8 cellular contexts compared by ENCODE assay signal in genomic region chr1:204246876-204247275, GRCh38. TPM values are rescaled to one million over a fixed set of nuclear protein-coding genes. Genes with fewer than 3 reads are reported as not detected.
"Had no signal": no experiment of that assay in that cellular context is flagged by ENCODE, and none has a peak within 500 bp of the region (broad histone marks: within the 10 kb centered on the region; RNA-seq: fewer than 3 reads in every experiment).

No MANE protein-coding gene starts in this region.

- H3K4me1 Mint-ChIP-seq: IgD-negative memory B cell had no signal

- DNase-seq: GM23248, GOT3, H7, KG1 had no signal

- H3K4me1 ChIP-seq: HAP-1 had no signal

- H3K4me3 Mint-ChIP-seq: IgD-negative memory B cell had no signal

- H3K36me3 Mint-ChIP-seq: IgD-negative memory B cell had no signal

- H3K27ac Mint-ChIP-seq: IgD-negative memory B cell had no signal

- H2AFZ ChIP-seq: GM23248 had no signal

- H3K9ac ChIP-seq: GM23248 had no signal

- H3K9me3 ChIP-seq: HAP-1 had no signal

- H3K27ac ChIP-seq: GM23248 had no signal

- H3K4me3 ChIP-seq: GM23248, HAP-1 had no signal

- ATAC-seq: HCT116 had no signal

- H3K36me3 ChIP-seq: HAP-1 had no signal

RNA-seq across cellular contexts. Expression of gene GOLT1A, which starts 33.1 kb away (rescaled TPM):
- total RNA-seq: GM23248, H4 had no signal
- polyA plus RNA-seq: GM23248, IgD-negative memory B cell had no signal

RNA-seq across cellular contexts. Expression of gene KISS1, which starts 50.6 kb away (rescaled TPM):
- total RNA-seq: GM23248, H4, H7 had no signal
- polyA plus RNA-seq: GM23248, IgD-negative memory B cell had no signal
